ENCODE assay signal across 8 cellular contexts in genomic region chrX:154477891-154478477, GRCh38. TPM values are rescaled to one million over a fixed set of nuclear protein-coding genes. Genes with fewer than 3 reads are reported as not detected.
DNase-seq lines count a peak whose midpoint lies in the region; ATAC-seq lines count a peak whose summit lies in the region.

No MANE protein-coding gene starts in this region.

- no peaks in the 10 kb centered on the region for H3K36me3 Mint-ChIP-seq in activated CD4-positive, alpha-beta memory T cell treated with anti-CD3 and anti-CD28 coated beads for 36 hours
- peaks cover 5 to 8% of the 10 kb centered on the region in 2 donors for H3K36me3 Mint-ChIP-seq in stimulated activated naive B cell treated with anti-CD40 and anti-IgM and Interleukin-4, amounts not matched to agents 10 μg/mL and 1 μg/mL and 100 μg/mL, for 72 hours

- DNase-seq in DMS53 (lab: John Stamatoyannopoulos, UW) (peak; percentile 38), DMS53 treated with DMSO at 0.1 percent for 48 hours (lab: John Stamatoyannopoulos, UW; ENCODE audit: unreplicated experiment) (no peak), NCI-H510A treated with DMSO at 0.1 percent for 48 hours (lab: John Stamatoyannopoulos, UW) (no peak), occipital lobe (lab: John Stamatoyannopoulos, UW) (no peak)
- DNase-seq in activated CD4-positive, alpha-beta memory T cell treated with anti-CD3 and anti-CD28 coated beads for 36 hours = no peak
- no peak for DNase-seq in stimulated activated naive B cell treated with anti-CD40 and anti-IgM and Interleukin-4, amounts not matched to agents 10 μg/mL and 1 μg/mL and 100 μg/mL, for 72 hours

- peak overlapping the region; percentile 21 for H3K4me3 ChIP-seq in iPS-11a (ENCODE audit: low read depth, low read length)

- no peak for ATAC-seq in stimulated activated naive B cell treated with anti-CD40 and anti-IgM and Interleukin-4, amounts not matched to agents 10 μg/mL and 1 μg/mL and 100 μg/mL, for 72 hours (replicated peaks)
- ATAC-seq in GM19035 (IDR thresholded peaks at IDR 0.05; ENCODE audit: unreplicated experiment) = no peak

- intact Hi-C loops in activated CD4-positive, alpha-beta memory T cell treated with anti-CD3 and anti-CD28 coated beads for 36 hours (cut with micrococcal nuclease) = loop anchor here (5.0 kb wide), 1 partner anchor 36 kb away; the partner anchor contains the start of gene FAM50A

- peak overlapping the region; percentile 77 for H3K27ac Mint-ChIP-seq in activated CD4-positive, alpha-beta memory T cell treated with anti-CD3 and anti-CD28 coated beads for 36 hours
- peak overlapping the region; percentile 96 for H3K27ac Mint-ChIP-seq in stimulated activated naive B cell treated with anti-CD40 and anti-IgM and Interleukin-4, amounts not matched to agents 10 μg/mL and 1 μg/mL and 100 μg/mL, for 72 hours

- peaks cover 15% of the 10 kb centered on the region for H3K4me1 Mint-ChIP-seq in activated CD4-positive, alpha-beta memory T cell treated with anti-CD3 and anti-CD28 coated beads for 36 hours (ENCODE audit: low read depth)
- H3K4me1 Mint-ChIP-seq in stimulated activated naive B cell treated with anti-CD40 and anti-IgM and Interleukin-4, amounts not matched to agents 10 μg/mL and 1 μg/mL and 100 μg/mL, for 72 hours = peaks cover 17 to 23% of the 10 kb centered on the region in 2 donors

- POLR2A ChIA-PET in activated CD4-positive, alpha-beta memory T cell treated with anti-CD3 and anti-CD28 coated beads for 36 hours (lab: Charles Lee) = interaction anchor here (0.6 to 1.3 kb wide), 4 partner anchors 9 to 78 kb away, joined by 3 to 4 read pairs (median 3); partner anchors contain the start of gene UBL4A

- H3K27me3 Mint-ChIP-seq in activated CD4-positive, alpha-beta memory T cell treated with anti-CD3 and anti-CD28 coated beads for 36 hours = no peaks in the 10 kb centered on the region
- no peaks in the 10 kb centered on the region for H3K27me3 Mint-ChIP-seq in stimulated activated naive B cell treated with anti-CD40 and anti-IgM and Interleukin-4, amounts not matched to agents 10 μg/mL and 1 μg/mL and 100 μg/mL, for 72 hours

- peak overlapping the region; percentile 81 for H3K4me3 Mint-ChIP-seq in activated CD4-positive, alpha-beta memory T cell treated with anti-CD3 and anti-CD28 coated beads for 36 hours
- H3K4me3 Mint-ChIP-seq in stimulated activated naive B cell treated with anti-CD40 and anti-IgM and Interleukin-4, amounts not matched to agents 10 μg/mL and 1 μg/mL and 100 μg/mL, for 72 hours = peak overlapping the region; percentile 85 to 86

- H3K9me3 Mint-ChIP-seq in activated CD4-positive, alpha-beta memory T cell treated with anti-CD3 and anti-CD28 coated beads for 36 hours = no peaks in the 10 kb centered on the region
- H3K9me3 Mint-ChIP-seq in stimulated activated naive B cell treated with anti-CD40 and anti-IgM and Interleukin-4, amounts not matched to agents 10 μg/mL and 1 μg/mL and 100 μg/mL, for 72 hours = no peaks in the 10 kb centered on the region

- CTCF ChIA-PET in activated CD4-positive, alpha-beta memory T cell treated with anti-CD3 and anti-CD28 coated beads for 36 hours (lab: Charles Lee) = interaction anchor here (1.1 kb wide), 1 partner anchor 79 kb away, joined by 3 read pairs; no protein-coding TSS in a partner anchor

RNA-seq across cellular contexts. Expression of gene LAGE3, which starts 1.1 kb away (rescaled TPM):
- 10 to 100 TPM; 45.5 to 47.7 TPM for total RNA-seq in activated CD4-positive, alpha-beta memory T cell treated with anti-CD3 and anti-CD28 coated beads for 36 hours
- total RNA-seq in occipital lobe = 13.4 TPM

RNA-seq across cellular contexts. Expression of gene UBL4A, which starts 8.4 kb away (rescaled TPM):
- total RNA-seq in activated CD4-positive, alpha-beta memory T cell treated with anti-CD3 and anti-CD28 coated beads for 36 hours = 10 to 100 TPM; 49.5 to 53.3 TPM
- 33.7 TPM for total RNA-seq in occipital lobe

RNA-seq across cellular contexts. Expression of gene SLC10A3, which starts 12.4 kb away (rescaled TPM):
- total RNA-seq in activated CD4-positive, alpha-beta memory T cell treated with anti-CD3 and anti-CD28 coated beads for 36 hours = 10 to 100 TPM; 14.4 to 16.1 TPM
- 3.4 TPM for total RNA-seq in occipital lobe

RNA-seq across cellular contexts. Expression of gene PLXNA3, which starts 19.9 kb away (rescaled TPM):
- 10 to 100 TPM; 33.7 to 35.2 TPM for total RNA-seq in activated CD4-positive, alpha-beta memory T cell treated with anti-CD3 and anti-CD28 coated beads for 36 hours
- 14.5 TPM for total RNA-seq in occipital lobe

RNA-seq across cellular contexts. Expression of gene FAM50A, which starts 34.0 kb away (rescaled TPM):
- total RNA-seq in activated CD4-positive, alpha-beta memory T cell treated with anti-CD3 and anti-CD28 coated beads for 36 hours = 10 to 100 TPM; 61.1 to 61.9 TPM
- total RNA-seq in occipital lobe = 13.1 TPM
